ENCODE assay signal across 1 cellular context in genomic region chr10:5547934-5548660, GRCh38.
TF ChIP-seq lines count a peak whose summit lies in the region.

No MANE protein-coding gene starts in this region.

TF ChIP-seq in K562, 482 proteins besides CTCF, POLR2A, EP300 and RAD21:
- no peak for TF ChIP-seq PRDM10 (IDR thresholded peaks at IDR 0.05; ENCODE audit: partially characterized antibody)
- TF ChIP-seq ZNF445 (CRISPR knock-in tag; IDR thresholded peaks at IDR 0.05; ENCODE audit: low read depth): no peak
- peak; percentile 45; the same call in 1 of the 2 replicates for TF ChIP-seq ZFX (CRISPR knock-in tag; IDR thresholded peaks at IDR 0.05)
- no peak for TF ChIP-seq FOXM1 (IDR thresholded peaks at IDR 0.05; ENCODE audit: low read depth)
- TF ChIP-seq FOXM1 (CRISPR knock-in tag; IDR thresholded peaks at IDR 0.05; ENCODE audit: low read depth): 0 out of 2 replicates have a peak, but pooled peaks have one; percentile 64
- TF ChIP-seq POLR2AphosphoS5 (IDR thresholded peaks at IDR 0.05; ENCODE audit: control insufficient read depth, insufficient read depth, low read depth, low read length): no peak
- no peak for TF ChIP-seq ZNF592 (IDR thresholded peaks at IDR 0.05)
- 0 out of 2 replicates have a peak, but pooled peaks have one; percentile 14 for TF ChIP-seq RUNX1 (IDR thresholded peaks at IDR 0.05; ENCODE audit: low read depth)
- 0 out of 2 replicates have a peak, but pooled peaks have one; percentile 26 for TF ChIP-seq REST (CRISPR knock-in tag; IDR thresholded peaks at IDR 0.05; ENCODE audit: low read depth)
- TF ChIP-seq CBX1 (IDR thresholded peaks at IDR 0.05; ENCODE audit: low read depth): no peak
